Comparison of ENCODE assay signal across 15 cellular contexts in genomic region chr1:235343726-235344125, GRCh38. TPM values are rescaled to one million over a fixed set of nuclear protein-coding genes. Genes with fewer than 3 reads are reported as not detected.
A peak's percentile ranks its signal among the peaks of the same experiment; 100 is the strongest.
DNase-seq lines count a peak whose midpoint lies in the region; ATAC-seq lines count a peak whose summit lies in the region.
"Had no signal": no experiment of that assay in that cellular context is flagged by ENCODE, and none has a peak within 500 bp of the region (broad histone marks: within the 10 kb centered on the region; RNA-seq: fewer than 3 reads in every experiment).

No MANE protein-coding gene starts in this region.

- H3K9me3 Mint-ChIP-seq in activated T-cell treated with anti-CD3 and anti-CD28 coated beads, Interleukin-2, amount 50 U/mL, for 4 hours, result no peaks in the 10 kb centered on the region
- no peaks in the 10 kb centered on the region for H3K9me3 Mint-ChIP-seq in stimulated activated naive CD8-positive, alpha-beta T cell treated with anti-CD3 and anti-CD28 coated beads, Interleukin-15, amount 100 ng/mL, for 72 hours
- H3K9me3 Mint-ChIP-seq: HFFc6 had no signal

- DNase-seq in activated CD4-positive, alpha-beta T cell treated with anti-CD3 and anti-CD28 coated beads for 4 hours, result peak; percentile 31 to 33
- no peak for DNase-seq in activated CD4-positive, alpha-beta T cell treated with anti-CD3 and anti-CD28 coated beads, Interleukin-2, amount 50 U/mL, for 48 hours
- DNase-seq in activated T-cell treated with anti-CD3 and anti-CD28 coated beads, Interleukin-2, amount 50 U/mL, for 4 hours, result peak; percentile 12
- no peak for DNase-seq in activated T-cell treated with anti-CD3 and anti-CD28 coated beads for 4 hours
- DNase-seq in stimulated activated naive CD8-positive, alpha-beta T cell treated with anti-CD3 and anti-CD28 coated beads, Interleukin-15, Interleukin-2, amounts not matched to agents 100 U/mL and 50 U/mL, for 24 hours, result no peak
- DNase-seq in stimulated activated naive CD8-positive, alpha-beta T cell treated with anti-CD3 and anti-CD28 coated beads, Interleukin-15, amount 100 ng/mL, for 72 hours, result no peak
- DNase-seq in MG63, result no peak
- DNase-seq: 8988T, AML-193, DMS53, GF-D8, HFFc6 had no signal

- no peak for ATAC-seq in activated T-cell treated with anti-CD3 and anti-CD28 coated beads, Interleukin-2, amount 50 U/mL, for 4 hours
- peak; percentile 46 for ATAC-seq in stimulated activated naive CD8-positive, alpha-beta T cell treated with anti-CD3 and anti-CD28 coated beads, Interleukin-15, Interleukin-2, amounts not matched to agents 100 U/mL and 50 U/mL, for 24 hours
- no peak for ATAC-seq in stimulated activated naive CD8-positive, alpha-beta T cell treated with anti-CD3 and anti-CD28 coated beads, Interleukin-15, amount 100 ng/mL, for 72 hours
- no peak for ATAC-seq in GM21423 (IDR thresholded peaks at IDR 0.05; ENCODE audit: unreplicated experiment)

- peaks cover 10% of the 10 kb centered on the region for H3K4me1 Mint-ChIP-seq in activated T-cell treated with anti-CD3 and anti-CD28 coated beads, Interleukin-2, amount 50 U/mL, for 4 hours (ENCODE audit: low read depth)
- peaks cover 9% of the 10 kb centered on the region for H3K4me1 Mint-ChIP-seq in stimulated activated naive CD8-positive, alpha-beta T cell treated with anti-CD3 and anti-CD28 coated beads, Interleukin-15, amount 100 ng/mL, for 72 hours

- no peak overlapping the region for H3K4me3 ChIP-seq in MG63
- H3K4me3 ChIP-seq: BLaER1, HAP-1 had no signal

- H3K36me3 Mint-ChIP-seq in activated T-cell treated with anti-CD3 and anti-CD28 coated beads, Interleukin-2, amount 50 U/mL, for 4 hours (ENCODE audit: insufficient read depth), result peaks cover 22% of the 10 kb centered on the region

- no peaks in the 10 kb centered on the region for H3K27me3 ChIP-seq in MG63
- H3K27me3 ChIP-seq: BLaER1 had no signal

- H3K9me3 ChIP-seq in MG63, result no peaks in the 10 kb centered on the region
- H3K9me3 ChIP-seq: HAP-1 had no signal

- H3K4me3 Mint-ChIP-seq in activated T-cell treated with anti-CD3 and anti-CD28 coated beads, Interleukin-2, amount 50 U/mL, for 4 hours, result no peak overlapping the region
- H3K4me3 Mint-ChIP-seq in stimulated activated naive CD8-positive, alpha-beta T cell treated with anti-CD3 and anti-CD28 coated beads, Interleukin-15, amount 100 ng/mL, for 72 hours, result no peak overlapping the region
- H3K4me3 Mint-ChIP-seq: HFFc6 had no signal

- H3K36me3 ChIP-seq in MG63, result peaks cover 24% of the 10 kb centered on the region

- H3K27ac Mint-ChIP-seq in stimulated activated naive CD8-positive, alpha-beta T cell treated with anti-CD3 and anti-CD28 coated beads, Interleukin-15, amount 100 ng/mL, for 72 hours, result no peak overlapping the region
- H3K27ac Mint-ChIP-seq: HFFc6 had no signal

- no peaks in the 10 kb centered on the region for H3K27me3 Mint-ChIP-seq in activated T-cell treated with anti-CD3 and anti-CD28 coated beads, Interleukin-2, amount 50 U/mL, for 4 hours (ENCODE audit: low read depth)
- no peaks in the 10 kb centered on the region for H3K27me3 Mint-ChIP-seq in stimulated activated naive CD8-positive, alpha-beta T cell treated with anti-CD3 and anti-CD28 coated beads, Interleukin-15, amount 100 ng/mL, for 72 hours

RNA-seq across cellular contexts. Expression of gene GGPS1, which starts 15.4 kb away (rescaled TPM):
- total RNA-seq in activated T-cell treated with anti-CD3 and anti-CD28 coated beads, Interleukin-2, amount 50 U/mL, for 4 hours, result 10 to 100 TPM; 20.9 to 21.9 (median 21.5) TPM
- total RNA-seq in MG63 (2014; rRNA removed; shearing (Covaris generic); ENCODE audit: low replicate concordance), result 18.7 and 23.1 TPM in 2 replicates

RNA-seq across cellular contexts. Expression of gene ARID4B, which starts 15.7 kb away (rescaled TPM):
- total RNA-seq in activated T-cell treated with anti-CD3 and anti-CD28 coated beads, Interleukin-2, amount 50 U/mL, for 4 hours, result 10 to 100 TPM; 26.9 to 41.5 (median 36.4) TPM
- 9.5 and 19.4 TPM in 2 replicates for total RNA-seq in MG63 (2014; rRNA removed; shearing (Covaris generic); ENCODE audit: low replicate concordance)

RNA-seq across cellular contexts. Expression of gene TBCE, which starts 23.5 kb away (rescaled TPM):
- total RNA-seq in activated T-cell treated with anti-CD3 and anti-CD28 coated beads, Interleukin-2, amount 50 U/mL, for 4 hours, result 10 to 100 TPM; 20.4 to 24.7 (median 23.9) TPM
- 60.4 and 63.4 TPM in 2 replicates for total RNA-seq in MG63 (2014; rRNA removed; shearing (Covaris generic); ENCODE audit: low replicate concordance)

Comparison
In these comparisons a context has a peak if more than half of its experiments do, and no peak if none do; other contexts are left out.
1. DNase-seq: peak in activated CD4-positive, alpha-beta T cell treated with anti-CD3 and anti-CD28 coated beads for 4 hours (2 of 2) and activated T-cell treated with anti-CD3 and anti-CD28 coated beads, Interleukin-2, amount 50 U/mL, for 4 hours (single experiment); none in activated CD4-positive, alpha-beta T cell treated with anti-CD3 and anti-CD28 coated beads, Interleukin-2, amount 50 U/mL, for 48 hours (0 of 2), activated T-cell treated with anti-CD3 and anti-CD28 coated beads for 4 hours (single experiment), stimulated activated naive CD8-positive, alpha-beta T cell treated with anti-CD3 and anti-CD28 coated beads, Interleukin-15, Interleukin-2, amounts not matched to agents 100 U/mL and 50 U/mL, for 24 hours (single experiment), stimulated activated naive CD8-positive, alpha-beta T cell treated with anti-CD3 and anti-CD28 coated beads, Interleukin-15, amount 100 ng/mL, for 72 hours (0 of 2) and MG63 (single experiment).